11 cellular contexts compared by ENCODE assay signal in genomic region chr9:5631021-5631420, GRCh38. TPM values are rescaled to one million over a fixed set of nuclear protein-coding genes. Genes with fewer than 3 reads are reported as not detected.
DNase-seq lines count a peak whose midpoint lies in the region; ATAC-seq, FAIRE-seq and TF ChIP-seq lines count a peak whose summit lies in the region.
"Had no signal": no experiment of that assay in that cellular context is flagged by ENCODE, and none has a peak within 500 bp of the region (broad histone marks: within the 10 kb centered on the region; RNA-seq: fewer than 3 reads in every experiment).

No MANE protein-coding gene starts in this region.

- no peak for TF ChIP-seq EP300 in H1 (IDR thresholded peaks at IDR 0.05; ENCODE audit: borderline replicate concordance in 1 of 2, low read depth in 2 of 2, low read length in 2 of 2)
- TF ChIP-seq EP300 in tibial nerve (IDR thresholded peaks at IDR 0.05), result no peak

- H3K36me3 ChIP-seq in DND-41 (ENCODE audit: insufficient read depth, low read length) (no peaks in the 10 kb centered on the region; the same call in 1 of the 2 replicates), MM.1S (replicated peaks; ENCODE audit: insufficient read depth, low read length) (no peaks in the 10 kb centered on the region), H1 (ENCODE audit: control insufficient read depth in 2 of 4, insufficient read depth in 4 of 4, low read length in 3 of 4) (no peaks in the 10 kb centered on the region), osteoblast (ENCODE audit: insufficient read depth, low read length) (no peaks in the 10 kb centered on the region), tibial nerve (peaks cover 0 to 12% (median 0%) of the 10 kb centered on the region in 3 donors)

- H4K91ac ChIP-seq in H1 (replicated peaks; ENCODE audit: insufficient read length, low read length), result no peak overlapping the region

- H3K27ac ChIP-seq in DND-41 (ENCODE audit: low read length) (no peak overlapping the region), MM.1S (ENCODE audit: low read length) (no peak overlapping the region), H1 (ENCODE audit: low read depth, low read length) (no peak overlapping the region), osteoblast (ENCODE audit: low read depth, low read length) (no peak overlapping the region), tibial nerve (no peak overlapping the region)

- TF ChIP-seq POLR2A in H1 (IDR thresholded peaks at IDR 0.05; ENCODE audit: control extremely low read depth in 1 of 2, low read depth in 2 of 2, low read length in 2 of 2) (no peak), tibial nerve (IDR thresholded peaks at IDR 0.05) (no peak)

- H2BK120ac ChIP-seq in H1 (replicated peaks; ENCODE audit: low read depth, low read length), result no peak overlapping the region

- no peak overlapping the region for H2BK20ac ChIP-seq in H1 (ENCODE audit: low read length)

- POLR2A ChIA-PET in H1 (lab: Charles Lee; ENCODE audit: partially characterized antibody), result no interaction called here

- no peaks in the 10 kb centered on the region for H3K27me3 ChIP-seq in DND-41 (ENCODE audit: insufficient read depth, low read length, poor library complexity)
- no peaks in the 10 kb centered on the region for H3K27me3 ChIP-seq in MM.1S (replicated peaks; ENCODE audit: insufficient read depth, low read length)
- no peaks in the 10 kb centered on the region for H3K27me3 ChIP-seq in H1 (replicated peaks in 1 of 4; ENCODE audit: control insufficient read depth in 3 of 4, extremely low read depth in 1 of 4, insufficient read depth in 3 of 4, low read length in 3 of 4)
- H3K27me3 ChIP-seq in osteoblast (ENCODE audit: insufficient read depth, low read length), result no peaks in the 10 kb centered on the region
- no peaks in the 10 kb centered on the region for H3K27me3 ChIP-seq in tibial nerve

- no peak overlapping the region for H2BK15ac ChIP-seq in H1 (ENCODE audit: low read length)

- no peaks in the 10 kb centered on the region for H3K9me2 ChIP-seq in MM.1S (replicated peaks; ENCODE audit: insufficient read depth, low read length)

- no peak overlapping the region for H3K18ac ChIP-seq in H1 (ENCODE audit: extremely low read depth, low read length)

- no peak overlapping the region for H2BK5ac ChIP-seq in H1 (ENCODE audit: low read depth, low read length)

- H3K79me2 ChIP-seq in DND-41 (ENCODE audit: insufficient read depth, low read length), result peaks cover 85% of the 10 kb centered on the region
- H3K79me2 ChIP-seq in MM.1S (ENCODE audit: low read length), result peaks cover 77% of the 10 kb centered on the region
- peaks cover 0 to 62% of the 10 kb centered on the region in 2 experiments; a peak in 3 of 4 replicates for H3K79me2 ChIP-seq in H1 (ENCODE audit: control insufficient read depth in 1 of 2, insufficient read depth in 2 of 2, low read length in 2 of 2)
- H3K79me2 ChIP-seq in osteoblast (ENCODE audit: insufficient read depth, low read length), result peaks cover 79% of the 10 kb centered on the region

- TF ChIP-seq CTCF in DND-41 (IDR thresholded peaks at IDR 0.05; ENCODE audit: borderline replicate concordance, extremely low read depth, low read length, poor library complexity, severe bottlenecking) (no peak), MM.1S (IDR thresholded peaks at IDR 0.05; ENCODE audit: low read length) (no peak), H1 (IDR thresholded peaks at IDR 0.05; ENCODE audit: control extremely low read depth in 1 of 3, insufficient read depth in 1 of 3, low read depth in 1 of 3, low read length in 3 of 3) (no peak), osteoblast (IDR thresholded peaks at IDR 0.05; ENCODE audit: extremely low read depth, low read depth, low read length) (no peak), tibial nerve (IDR thresholded peaks at IDR 0.05) (no peak)

- H4K5ac ChIP-seq in H1 (ENCODE audit: insufficient read length, low read depth, low read length), result no peak overlapping the region

- peaks cover 6% of the 10 kb centered on the region for H3K9me3 ChIP-seq in DND-41 (ENCODE audit: insufficient read depth, low read length, severe bottlenecking)
- H3K9me3 ChIP-seq in MM.1S (replicated peaks; ENCODE audit: insufficient read depth, low read length), result no peaks in the 10 kb centered on the region
- 0 out of 4 replicates have a peak, but pooled peaks cover 0 to 3% of the 10 kb centered on the region in 2 experiments for H3K9me3 ChIP-seq in H1 (ENCODE audit: insufficient read depth in 2 of 2, low read depth in 1 of 2, low read length in 1 of 2)
- peaks cover 4% of the 10 kb centered on the region for H3K9me3 ChIP-seq in osteoblast (ENCODE audit: low read depth, low read length)
- peaks cover 0 to 12% (median 4%) of the 10 kb centered on the region in 4 donors for H3K9me3 ChIP-seq in tibial nerve

- H3K9ac ChIP-seq in DND-41 (ENCODE audit: low read depth, low read length) (no peak overlapping the region), MM.1S (ENCODE audit: low read length) (0 out of 2 replicates have a peak overlapping the region, but pooled peaks have one; percentile 1), H1 (replicated peaks in 1 of 4; ENCODE audit: extremely low read depth in 1 of 4, low read depth in 3 of 4, low read length in 3 of 4) (no peak overlapping the region)

- H3K36me3 Mint-ChIP-seq in activated naive CD4-positive, alpha-beta T cell treated with anti-CD3 and anti-CD28 coated beads, Interleukin-2, amount 50 U/mL, for 72 hours, result peaks cover 38 to 45% of the 10 kb centered on the region in 2 donors

- no peak overlapping the region for H3K23ac ChIP-seq in H1 (ENCODE audit: insufficient read length)

- WGBS in H1 (ENCODE audit: extremely low coverage in 1 of 2, insufficient coverage in 1 of 2, insufficient read length in 1 of 2, insufficient replicate concordance in 2 of 2, low coverage in 1 of 2, low lambda C conversion rate in 2 of 2, missing lambda C conversion rate in 1 of 2), 2 experiments, result 18% methylated on average over 1 of the region's 1 CpG; no CpG with 5 or more reads in 1 of the 2 experiments
- 26 to 28% methylated on average over 1 of the region's 1 CpG for WGBS in tibial nerve, 2 donors

- H3K9me3 Mint-ChIP-seq in activated naive CD4-positive, alpha-beta T cell treated with anti-CD3 and anti-CD28 coated beads, Interleukin-2, amount 50 U/mL, for 72 hours, result peaks cover 8 to 17% of the 10 kb centered on the region in 2 donors

- H3K4ac ChIP-seq in H1 (replicated peaks; ENCODE audit: insufficient read length, low read depth, low read length), result no peak overlapping the region

- CTCF ChIA-PET in H1 (lab: Charles Lee; ENCODE audit: partially characterized antibody), result no interaction called here

- H4K8ac ChIP-seq in H1 (ENCODE audit: extremely low read depth, insufficient read depth, low read length), result no peak overlapping the region

- H3K79me1 ChIP-seq in H1 (ENCODE audit: low read depth, low read length), result peaks cover 5% of the 10 kb centered on the region; the same call in 1 of the 2 replicates

- H3K4me3 ChIP-seq in DND-41 (ENCODE audit: low read depth in 1 of 2, low read length in 2 of 2) (peak overlapping the region in 1 of 2 experiments; percentile 93; a peak in 1 of 4 replicates), MM.1S (ENCODE audit: low read length) (peak overlapping the region; percentile 87), H1 (ENCODE audit: extremely low read depth in 1 of 4, insufficient read depth in 2 of 4, low read depth in 3 of 4, low read length in 4 of 4) (peak overlapping the region in 1 of 4 experiments; percentile 89; a peak in 2 of 8 replicates), osteoblast (ENCODE audit: insufficient read depth, low read length) (peak overlapping the region; percentile 95), tibial nerve (peak overlapping the region in 2 of 4 donors; percentile 78 to 94)

- H2BK12ac ChIP-seq in H1 (ENCODE audit: low read depth, low read length), result no peak overlapping the region

- H3K4me1 ChIP-seq in DND-41 (ENCODE audit: insufficient read depth, low read length), result peaks cover 28% of the 10 kb centered on the region
- H3K4me1 ChIP-seq in MM.1S (ENCODE audit: low read length), result peaks cover 20% of the 10 kb centered on the region
- H3K4me1 ChIP-seq in H1 (replicated peaks in 1 of 4; ENCODE audit: control insufficient read depth in 3 of 4, insufficient read depth in 4 of 4, low read length in 3 of 4), result peaks cover 0 to 8% (median 3%) of the 10 kb centered on the region in 4 experiments; a peak in 2 of 7 replicates
- H3K4me1 ChIP-seq in osteoblast (ENCODE audit: insufficient read depth, low read length), result peaks cover 41% of the 10 kb centered on the region
- peaks cover 0 to 51% (median 37%) of the 10 kb centered on the region in 4 donors for H3K4me1 ChIP-seq in tibial nerve

- no peak for DNase-seq in DND-41
- no peak for DNase-seq in MM.1S
- no peak for DNase-seq in H1 (ENCODE audit: low read depth in 1 of 2, low spot score in 2 of 2)
- DNase-seq in osteoblast (ENCODE audit: insufficient read length, low spot score, missing footprints), result peak; percentile 45
- no peak for DNase-seq in hepatic stellate cell (ENCODE audit: low spot score)
- DNase-seq in DMS79 treated with DMSO at 0.1 percent for 48 hours (lab: John Stamatoyannopoulos, UW), result no peak
- no peak for DNase-seq in activated naive CD4-positive, alpha-beta T cell treated with anti-CD3 and anti-CD28 coated beads, Interleukin-2, amount 50 U/mL, for 72 hours (ENCODE audit: low spot score in 2 of 2)
- no peak for DNase-seq in tibial nerve (ENCODE audit: low spot score in 2 of 2)
- DNase-seq: activated CD4-positive, CD25-positive, alpha-beta regulatory T cell treated with anti-CD3 and anti-CD28 coated beads, Interleukin-2, amount 50 U/mL, for 72 hours; NCI-H1048; posterior cingulate gyrus had no signal

- H2AK5ac ChIP-seq in H1 (ENCODE audit: low read depth, low read length), result no peak overlapping the region

- H3K4me2 ChIP-seq in DND-41 (ENCODE audit: insufficient read depth, low read length) (peak overlapping the region; percentile 92; the same call in 1 of the 2 replicates), MM.1S (ENCODE audit: low read depth, low read length) (peak overlapping the region; percentile 97), H1 (ENCODE audit: insufficient read depth in 1 of 2, low read depth in 2 of 2, low read length in 2 of 2) (peak overlapping the region; percentile 80 to 86), osteoblast (ENCODE audit: insufficient read depth, low read length) (peak overlapping the region; percentile 94)

- no peak overlapping the region for H2AFZ ChIP-seq in DND-41 (ENCODE audit: low read depth, low read length)
- no peak overlapping the region for H2AFZ ChIP-seq in MM.1S (ENCODE audit: low read length)
- H2AFZ ChIP-seq in H1 (ENCODE audit: low read length), result no peak overlapping the region
- no peak overlapping the region for H2AFZ ChIP-seq in osteoblast (ENCODE audit: low read length)

- no peak for ATAC-seq in DND-41 (ENCODE audit: insufficient read depth, low read depth)
- ATAC-seq in activated naive CD4-positive, alpha-beta T cell treated with anti-CD3 and anti-CD28 coated beads, Interleukin-2, amount 50 U/mL, for 72 hours, result no peak

- FAIRE-seq in H1 (lab: Jason Lieb, UNC), result no peak

- no peak for TF ChIP-seq RAD21 in H1 (IDR thresholded peaks at IDR 0.05 in 1 of 2, conservative IDR thresholded peaks at IDR 0.05 in 1 of 2; ENCODE audit: low read depth in 2 of 2, low read length in 2 of 2)

- H4K20me1 ChIP-seq in DND-41 (ENCODE audit: insufficient read depth, low read length), result peaks cover 21% of the 10 kb centered on the region
- 0 out of 2 replicates have a peak, but pooled peaks cover 3% of the 10 kb centered on the region for H4K20me1 ChIP-seq in MM.1S (ENCODE audit: insufficient read depth, low read length)
- peaks cover 3 to 4% of the 10 kb centered on the region in 2 experiments for H4K20me1 ChIP-seq in H1 (replicated peaks in 1 of 2; ENCODE audit: control insufficient read depth in 1 of 2, insufficient read depth in 2 of 2, low read length in 2 of 2)
- peaks cover 46% of the 10 kb centered on the region for H4K20me1 ChIP-seq in osteoblast (ENCODE audit: insufficient read depth, low read length)

- H3K14ac ChIP-seq in H1 (ENCODE audit: insufficient read length), result no peak overlapping the region

- H3K27ac Mint-ChIP-seq in activated naive CD4-positive, alpha-beta T cell treated with anti-CD3 and anti-CD28 coated beads, Interleukin-2, amount 50 U/mL, for 72 hours, result no peak overlapping the region

- H3F3A ChIP-seq in MM.1S (ENCODE audit: insufficient read depth, low read length), result peaks cover 24% of the 10 kb centered on the region

- H3K23me2 ChIP-seq in H1 (ENCODE audit: low read depth, low read length), result peaks cover 7% of the 10 kb centered on the region; the same call in 1 of the 2 replicates

- H3K56ac ChIP-seq in H1 (replicated peaks; ENCODE audit: insufficient read length, low read depth, low read length), result no peak overlapping the region

RNA-seq across cellular contexts. Expression of gene RIC1, which starts 2.1 kb away (rescaled TPM):
- total RNA-seq in H1 (2021; fragmentation: NEBNext Ultra II Directional; extraction: Animal tissue kit (Norgen Biotek cat#: 25700)), result 24.5 and 25.6 TPM in 2 replicates
- 10.1 and 10.7 TPM in 2 replicates for polyA plus RNA-seq in H1 (2011; rRNA removed)
- polyA plus RNA-seq in H1 (2011; cell fraction: cytosol; rRNA removed), result 12.9 TPM
- 25.2 TPM for polyA plus RNA-seq in H1 (2011; cell fraction: nucleus; rRNA removed)
- polyA plus RNA-seq in H1 (2012, experiment 1 of 2), result 11.2 to 15.3 TPM (median 13.5 TPM) in 4 replicates
- polyA plus RNA-seq in H1 (2012, experiment 2 of 2), result 0.56 TPM
- 9.0 TPM for polyA plus RNA-seq in H1 (2013, experiment 1 of 2)
- polyA plus RNA-seq in H1 (2013, experiment 2 of 2), result 9.1 TPM
- 50.8 and 63.2 TPM in 2 replicates for polyA minus RNA-seq in H1 (2011; rRNA and poly(A)+ RNA removed)
- 23.3 TPM for polyA minus RNA-seq in H1 (2011; cell fraction: cytosol; rRNA and poly(A)+ RNA removed)
- 64.8 TPM for polyA minus RNA-seq in H1 (2011; cell fraction: nucleus; rRNA and poly(A)+ RNA removed)
- 45.7 and 51.4 TPM in 2 replicates for total RNA-seq in osteoblast
- total RNA-seq in activated naive CD4-positive, alpha-beta T cell treated with anti-CD3 and anti-CD28 coated beads, Interleukin-2, amount 50 U/mL, for 72 hours, result 10 to 100 TPM; 25.6 to 26.7 TPM
- 10 to 100 TPM; 41.0 to 45.9 (median 43.4) TPM for total RNA-seq in tibial nerve
